In genomic region chr5:72453260-72453775, GRCh38 we compare ENCODE assay signal across 13 cellular contexts. TPM values are rescaled to one million over a fixed set of nuclear protein-coding genes. Genes with fewer than 3 reads are reported as not detected.
DNase-seq lines count a peak whose midpoint lies in the region; ATAC-seq, FAIRE-seq and TF ChIP-seq lines count a peak whose summit lies in the region.
"Had no signal": no experiment of that assay in that cellular context is flagged by ENCODE, and none has a peak within 500 bp of the region (broad histone marks: within the 10 kb centered on the region; RNA-seq: fewer than 3 reads in every experiment).

No MANE protein-coding gene starts in this region.

- no peaks in the 10 kb centered on the region for H3K27me3 ChIP-seq in body of pancreas
- H3K27me3 ChIP-seq in skeletal muscle satellite cell (ENCODE audit: control insufficient read depth, insufficient read depth, low read length): no peaks in the 10 kb centered on the region

- no peak for TF ChIP-seq POLR2A in body of pancreas (IDR thresholded peaks at IDR 0.05)

- no peak for FAIRE-seq in kidney (lab: Jason Lieb, UNC)

- H3K27ac ChIP-seq in body of pancreas: peak overlapping the region; percentile 21 to 71 (median 58)
- H3K27ac ChIP-seq in kidney (ENCODE audit: low read depth in 2 of 2, low read length in 2 of 2): peak overlapping the region; percentile 89 to 94
- H3K27ac ChIP-seq: HL-60 had no signal

- ATAC-seq in body of pancreas: no peak
- ATAC-seq in GM21576 (IDR thresholded peaks at IDR 0.05; ENCODE audit: unreplicated experiment): no peak
- no peak for ATAC-seq in GM18868 (IDR thresholded peaks at IDR 0.05; ENCODE audit: unreplicated experiment)

- no peaks in the 10 kb centered on the region for H3K9me3 ChIP-seq in body of pancreas
- H3K9me3 ChIP-seq in kidney (ENCODE audit: control insufficient read depth in 1 of 2, low read length in 2 of 2): no peaks in the 10 kb centered on the region
- no peaks in the 10 kb centered on the region for H3K9me3 ChIP-seq in skeletal muscle satellite cell (replicated peaks; ENCODE audit: low read length)

- TF ChIP-seq CTCF in body of pancreas (IDR thresholded peaks at IDR 0.05) (no peak), kidney (IDR thresholded peaks at IDR 0.05; ENCODE audit: borderline replicate concordance, extremely low read depth, insufficient read depth) (no peak)

- peak overlapping the region; percentile 70 for H3K4me2 ChIP-seq in skeletal muscle satellite cell (ENCODE audit: low read length)

- WGBS in body of pancreas, 2 donors: 54 to 63% methylated on average over 3 to 4 of the region's 4 CpGs

- H3K36me3 ChIP-seq in body of pancreas (replicated peaks in 1 of 2; ENCODE audit: insufficient read depth in 1 of 2, low read depth in 2 of 2) (no peaks in the 10 kb centered on the region), kidney (ENCODE audit: control insufficient read depth in 1 of 2, insufficient read depth in 2 of 2, low read length in 2 of 2) (no peaks in the 10 kb centered on the region), skeletal muscle satellite cell (ENCODE audit: insufficient read depth, low read length) (no peaks in the 10 kb centered on the region)

- intact Hi-C loops in body of pancreas (cut with DNase I): no loop called here
- intact Hi-C loops in kidney (cut with DNase I): no loop called here

- H3K4me1 ChIP-seq in body of pancreas: peaks cover 22% of the 10 kb centered on the region
- peaks cover 25 to 37% of the 10 kb centered on the region in 2 donors for H3K4me1 ChIP-seq in kidney (ENCODE audit: control insufficient read depth in 1 of 2, insufficient read depth in 1 of 2, low read depth in 1 of 2, low read length in 2 of 2)
- peaks cover 61% of the 10 kb centered on the region for H3K4me1 ChIP-seq in skeletal muscle satellite cell (ENCODE audit: control insufficient read depth, insufficient read depth, low read length)

- DNase-seq in GM03348 (ENCODE audit: low spot score): peak; percentile 16
- DNase-seq in body of pancreas: no peak
- no peak for DNase-seq in kidney
- no peak for DNase-seq in NCI-H1417 (lab: John Stamatoyannopoulos, UW)
- no peak for DNase-seq in kidney glomerular epithelial cell (lab: John Stamatoyannopoulos, UW)
- DNase-seq: activated CD4-positive, alpha-beta memory T cell treated with anti-CD3 and anti-CD28 coated beads, Interleukin-2, amount 10 ng/mL, durations not matched to agents 7 days and 5 days; CD4-positive, CD25-positive, alpha-beta regulatory T cell; NCI-H1417 treated with DMSO at 0.1 percent for 48 hours had no signal

- H3K4me3 ChIP-seq in body of pancreas: no peak overlapping the region
- H3K4me3 ChIP-seq in kidney (ENCODE audit: low read length in 2 of 2): peak overlapping the region in 1 of 2 donors; percentile 3
- H3K4me3 ChIP-seq in skeletal muscle satellite cell (ENCODE audit: low read length): no peak overlapping the region

- H3K9ac ChIP-seq in kidney (ENCODE audit: low read length in 2 of 2): peak overlapping the region in 1 of 2 donors; percentile 4
- peak overlapping the region; percentile 74 for H3K9ac ChIP-seq in skeletal muscle satellite cell (ENCODE audit: low read depth, low read length)

RNA-seq across cellular contexts. Expression of gene ZNF366, which starts 53.9 kb away (rescaled TPM):
- total RNA-seq in body of pancreas: 1 to 10 TPM in 1 of 2 donors, under 1 TPM in 1; under 0.01 to 1.8 TPM
- total RNA-seq in kidney: 8.1 TPM
- polyA plus RNA-seq in kidney (ENCODE audit: insufficient read depth, low read depth, low replicate concordance): 0.22 TPM
- under 0.01 TPM in 1 of 2 replicates, not detected in the other for total RNA-seq in skeletal muscle satellite cell (2012; rRNA removed)
- total RNA-seq: activated CD4-positive, alpha-beta memory T cell treated with anti-CD3 and anti-CD28 coated beads, Interleukin-2, amount 10 ng/mL, durations not matched to agents 7 days and 5 days; CD4-positive, CD25-positive, alpha-beta regulatory T cell; T-helper 2 cell treated with Interferon-gamma antibody and Interleukin-4, amounts not matched to agents 100 ng/mL and 5 ng/mL, for 36 hours had no signal
- polyA plus RNA-seq: CD4-positive, CD25-positive, alpha-beta regulatory T cell had no signal
